In genomic region chr2:179602452-179602851, GRCh38 we compare ENCODE assay signal across 36 cellular contexts.
"Had no signal": no experiment of that assay in that cellular context is flagged by ENCODE, and none has a peak within 500 bp of the region (broad histone marks: within the 10 kb centered on the region; RNA-seq: fewer than 3 reads in every experiment).

No MANE protein-coding gene starts in this region.

- H3K9me3 ChIP-seq: MG63 had no signal

- H3K4me3 ChIP-seq: MG63 had no signal

- H3K27me3 ChIP-seq: MG63 had no signal

- DNase-seq: MG63, MM.1S, MV-4-11, NCI-H1048, NCI-H1092, NCI-H1092 treated with DMSO at 0.1 percent for 48 hours, NCI-H1105, NCI-H1105 treated with DMSO at 0.1 percent for 48 hours, NCI-H1417, NCI-H1417 treated with DMSO at 0.1 percent for 48 hours, NCI-H1436, NCI-H1436 treated with DMSO at 0.1 percent for 48 hours, NCI-H146, NCI-H1694, NCI-H1694 treated with DMSO at 0.1 percent for 48 hours, NCI-H187, NCI-H187 treated with DMSO at 0.1 percent for 48 hours, NCI-H1930, NCI-H2029, NCI-H2029 treated with DMSO at 0.1 percent for 48 hours, NCI-H2081, NCI-H2081 treated with DMSO at 0.1 percent for 48 hours, NCI-H2107, NCI-H2171, NCI-H2171 treated with DMSO at 0.1 percent for 48 hours, NCI-H2227 treated with DMSO at 0.1 percent for 48 hours, NCI-H226, NCI-H345, NCI-H446, NCI-H446 treated with DMSO at 0.1 percent for 48 hours, NCI-H510A, NCI-H510A treated with DMSO at 0.1 percent for 48 hours, NCI-H524, NCI-H524 treated with DMSO at 0.1 percent for 48 hours, NCI-H526, NCI-H526 treated with DMSO at 0.1 percent for 48 hours had no signal

- H3K36me3 ChIP-seq: MG63 had no signal
